In genomic region chr11:119207607-119208006, GRCh38 we compare ENCODE assay signal across 10 cellular contexts. TPM values are rescaled to one million over a fixed set of nuclear protein-coding genes. Genes with fewer than 3 reads are reported as not detected.
A peak's percentile ranks its signal among the peaks of the same experiment; 100 is the strongest.
DNase-seq lines count a peak whose midpoint lies in the region; ATAC-seq lines count a peak whose summit lies in the region.
"Had no signal": no experiment of that assay in that cellular context is flagged by ENCODE, and none has a peak within 500 bp of the region (broad histone marks: within the 10 kb centered on the region; RNA-seq: fewer than 3 reads in every experiment).

No MANE protein-coding gene starts in this region.

- H3K9me3 Mint-ChIP-seq in activated CD8-positive, alpha-beta memory T cell treated with anti-CD3 and anti-CD28 coated beads, Interleukin-2, amount 10 ng/mL, durations not matched to agents 7 days and 5 days (ENCODE audit: low read depth): no peaks in the 10 kb centered on the region
- H3K9me3 Mint-ChIP-seq in activated CD4-positive, alpha-beta memory T cell treated with anti-CD3 and anti-CD28 coated beads for 36 hours: no peaks in the 10 kb centered on the region

- no peaks in the 10 kb centered on the region for H3K27me3 Mint-ChIP-seq in activated CD8-positive, alpha-beta memory T cell treated with anti-CD3 and anti-CD28 coated beads, Interleukin-2, amount 10 ng/mL, durations not matched to agents 7 days and 5 days
- H3K27me3 Mint-ChIP-seq in activated CD4-positive, alpha-beta memory T cell treated with anti-CD3 and anti-CD28 coated beads for 36 hours: no peaks in the 10 kb centered on the region

- H3K4me3 ChIP-seq in iPS-20b (ENCODE audit: low read length) (peak overlapping the region; percentile 87), thymus (ENCODE audit: low read length) (peak overlapping the region; percentile 54)

- peak overlapping the region; percentile 87 for H3K27ac Mint-ChIP-seq in activated CD8-positive, alpha-beta memory T cell treated with anti-CD3 and anti-CD28 coated beads, Interleukin-2, amount 10 ng/mL, durations not matched to agents 7 days and 5 days
- peak overlapping the region; percentile 6 for H3K27ac Mint-ChIP-seq in activated CD4-positive, alpha-beta memory T cell treated with anti-CD3 and anti-CD28 coated beads for 36 hours

- H3K4me1 Mint-ChIP-seq in activated CD8-positive, alpha-beta memory T cell treated with anti-CD3 and anti-CD28 coated beads, Interleukin-2, amount 10 ng/mL, durations not matched to agents 7 days and 5 days: peaks cover 29% of the 10 kb centered on the region
- peaks cover 25% of the 10 kb centered on the region for H3K4me1 Mint-ChIP-seq in activated CD4-positive, alpha-beta memory T cell treated with anti-CD3 and anti-CD28 coated beads for 36 hours (ENCODE audit: low read depth)

- intact Hi-C loops in activated CD4-positive, alpha-beta memory T cell treated with anti-CD3 and anti-CD28 coated beads for 36 hours (cut with micrococcal nuclease): loop anchor here (1.0 to 2.0 kb wide), 3 partner anchors 55 to 99 kb away; no protein-coding TSS in a partner anchor

- no peaks in the 10 kb centered on the region for H3K9me3 ChIP-seq in iPS-20b (ENCODE audit: insufficient read depth, low read depth, low read length)
- no peaks in the 10 kb centered on the region for H3K9me3 ChIP-seq in thymus (ENCODE audit: control insufficient read depth)

- WGBS in thymus: 29% methylated on average over 7 of the region's 7 CpGs

- no peak overlapping the region for H3K27ac ChIP-seq in iPS-20b (ENCODE audit: low read length)
- H3K27ac ChIP-seq in thymus (ENCODE audit: low read depth): no peak overlapping the region
- no peak overlapping the region for H3K27ac ChIP-seq in substantia nigra (ENCODE audit: low read depth, low read length, poor library complexity, severe bottlenecking)

- CTCF ChIA-PET in activated CD8-positive, alpha-beta memory T cell treated with anti-CD3 and anti-CD28 coated beads, Interleukin-2, amount 10 ng/mL, durations not matched to agents 7 days and 5 days (lab: Charles Lee): interaction anchor here (0.5 to 5.6 kb wide), 10 partner anchors 7 to 660 kb away, joined by 3 to 85 read pairs (median 17); no protein-coding TSS in a partner anchor
- CTCF ChIA-PET in activated CD4-positive, alpha-beta memory T cell treated with anti-CD3 and anti-CD28 coated beads for 36 hours (lab: Charles Lee): interaction anchor here (0.7 to 3.5 kb wide), 9 partner anchors 8 to 130 kb away, joined by 3 to 62 read pairs (median 7); no protein-coding TSS in a partner anchor

- peak overlapping the region; percentile 75 for H3K9ac ChIP-seq in iPS-20b (ENCODE audit: low read depth, low read length)

- H3K36me3 ChIP-seq in iPS-20b (ENCODE audit: insufficient read depth, low read depth, low read length) (no peaks in the 10 kb centered on the region), thymus (ENCODE audit: control insufficient read depth, insufficient read depth) (no peaks in the 10 kb centered on the region)

- H3K4me1 ChIP-seq in iPS-20b (ENCODE audit: insufficient read depth, low read length) (peaks cover 25% of the 10 kb centered on the region; the same call in 1 of the 2 replicates), thymus (ENCODE audit: control insufficient read depth, insufficient read depth, low read length) (peaks cover 3% of the 10 kb centered on the region)

- DNase-seq in activated CD8-positive, alpha-beta memory T cell treated with anti-CD3 and anti-CD28 coated beads, Interleukin-2, amount 10 ng/mL, durations not matched to agents 7 days and 5 days: no peak
- DNase-seq in activated CD8-positive, alpha-beta memory T cell treated with anti-CD3 and anti-CD28 coated beads, Interleukin-2, amount 50 U/mL, for 48 hours: no peak
- DNase-seq in activated CD4-positive, alpha-beta memory T cell treated with anti-CD3 and anti-CD28 coated beads for 36 hours: no peak
- DNase-seq in HUDEP-2 (lab: John Stamatoyannopoulos, UW; ENCODE audit: unreplicated experiment in 76 of 76) (no peak), substantia nigra (lab: John Stamatoyannopoulos, UW) (no peak), occipital lobe (lab: John Stamatoyannopoulos, UW) (no peak)
- DNase-seq: COR-L47 had no signal

- peaks cover 3% of the 10 kb centered on the region for H3K36me3 Mint-ChIP-seq in activated CD8-positive, alpha-beta memory T cell treated with anti-CD3 and anti-CD28 coated beads, Interleukin-2, amount 10 ng/mL, durations not matched to agents 7 days and 5 days
- H3K36me3 Mint-ChIP-seq in activated CD4-positive, alpha-beta memory T cell treated with anti-CD3 and anti-CD28 coated beads for 36 hours: peaks cover 2% of the 10 kb centered on the region

- H3K4me3 Mint-ChIP-seq in activated CD8-positive, alpha-beta memory T cell treated with anti-CD3 and anti-CD28 coated beads, Interleukin-2, amount 10 ng/mL, durations not matched to agents 7 days and 5 days: peak overlapping the region; percentile 99
- H3K4me3 Mint-ChIP-seq in activated CD4-positive, alpha-beta memory T cell treated with anti-CD3 and anti-CD28 coated beads for 36 hours: peak overlapping the region; percentile 91

- H3K27me3 ChIP-seq in iPS-20b (ENCODE audit: insufficient read depth, low read length) (no peaks in the 10 kb centered on the region), thymus (ENCODE audit: control insufficient read depth, insufficient read depth) (no peaks in the 10 kb centered on the region)

- ATAC-seq in activated CD8-positive, alpha-beta memory T cell treated with anti-CD3 and anti-CD28 coated beads, Interleukin-2, amount 10 ng/mL, durations not matched to agents 7 days and 5 days: no peak

- POLR2A ChIA-PET in activated CD4-positive, alpha-beta memory T cell treated with anti-CD3 and anti-CD28 coated beads for 36 hours (lab: Charles Lee): interaction anchor here (1.9 kb wide), 1 partner anchor 75 kb away, joined by 6 read pairs; no protein-coding TSS in a partner anchor

RNA-seq across cellular contexts. Expression of gene CBL, which starts 1.5 kb away (rescaled TPM):
- total RNA-seq in activated CD8-positive, alpha-beta memory T cell treated with anti-CD3 and anti-CD28 coated beads, Interleukin-2, amount 10 ng/mL, durations not matched to agents 7 days and 5 days: 10 to 100 TPM; 40.0 to 49.2 TPM
- 10 to 100 TPM; 30.8 to 31.2 TPM for total RNA-seq in activated CD4-positive, alpha-beta memory T cell treated with anti-CD3 and anti-CD28 coated beads for 36 hours
- 21.9 TPM for polyA plus RNA-seq in thymus
- total RNA-seq in occipital lobe: 12.0 TPM

RNA-seq across cellular contexts. Expression of gene NHERF4, which starts 22.3 kb away (rescaled TPM):
- under 1 TPM; 0.19 to 0.35 TPM for total RNA-seq in activated CD8-positive, alpha-beta memory T cell treated with anti-CD3 and anti-CD28 coated beads, Interleukin-2, amount 10 ng/mL, durations not matched to agents 7 days and 5 days
- under 1 TPM in 1 of 2 experiments, not detected in 1; 0.36 TPM for total RNA-seq in activated CD4-positive, alpha-beta memory T cell treated with anti-CD3 and anti-CD28 coated beads for 36 hours
- polyA plus RNA-seq in thymus: 0.07 TPM
- total RNA-seq in occipital lobe: not detected
- total RNA-seq: glomerular endothelial cell had no signal

RNA-seq across cellular contexts. Expression of gene NLRX1, which starts 39.1 kb away (rescaled TPM):
- 10 to 100 TPM; 21.2 to 22.2 TPM for total RNA-seq in activated CD8-positive, alpha-beta memory T cell treated with anti-CD3 and anti-CD28 coated beads, Interleukin-2, amount 10 ng/mL, durations not matched to agents 7 days and 5 days
- total RNA-seq in activated CD4-positive, alpha-beta memory T cell treated with anti-CD3 and anti-CD28 coated beads for 36 hours: 10 to 100 TPM; 18.4 to 18.7 TPM
- 6.5 TPM for polyA plus RNA-seq in thymus
- 3.3 TPM for total RNA-seq in occipital lobe

RNA-seq across cellular contexts. Expression of gene ABCG4, which starts 58.8 kb away (rescaled TPM):
- not detected for total RNA-seq in activated CD8-positive, alpha-beta memory T cell treated with anti-CD3 and anti-CD28 coated beads, Interleukin-2, amount 10 ng/mL, durations not matched to agents 7 days and 5 days
- total RNA-seq in activated CD4-positive, alpha-beta memory T cell treated with anti-CD3 and anti-CD28 coated beads for 36 hours: not detected
- polyA plus RNA-seq in thymus: 2.8 TPM
- total RNA-seq in occipital lobe: 2.5 TPM
